In the genomic region with DNA sequence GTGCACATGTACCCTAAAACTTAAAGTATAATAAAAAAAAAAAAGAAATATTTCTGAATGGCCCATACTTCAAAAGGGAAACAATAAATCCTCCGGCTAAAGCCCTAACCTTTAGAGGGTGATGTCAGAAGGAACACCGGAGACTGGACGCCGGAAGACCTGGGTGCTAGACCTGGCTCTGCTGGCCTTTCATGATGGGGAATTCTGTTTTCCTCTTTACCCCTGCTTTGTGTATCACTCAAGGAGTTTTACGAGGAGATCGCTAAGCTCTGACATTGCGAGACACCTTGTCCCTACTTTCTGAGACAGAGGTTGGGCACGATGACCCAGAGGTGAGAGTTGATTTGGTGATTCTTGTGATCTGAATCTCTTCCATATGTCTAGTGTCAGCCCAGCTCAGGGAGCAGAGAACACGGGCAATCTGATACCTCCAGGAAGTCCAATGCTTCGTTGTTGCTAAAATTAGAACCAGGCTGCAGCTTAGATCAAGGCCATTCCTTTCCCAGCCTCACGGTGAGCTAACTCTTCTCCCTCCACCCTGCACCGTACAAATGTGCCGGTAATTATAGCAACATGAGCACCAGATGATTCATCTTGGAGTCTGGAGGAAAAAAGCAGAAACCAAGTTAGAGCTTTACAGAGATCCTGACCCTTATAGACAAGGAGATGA, we compare ENCODE assay signal across 9 cellular contexts. TPM values are rescaled to one million over a fixed set of nuclear protein-coding genes. Genes with fewer than 3 reads are reported as not detected.
DNase-seq lines count a peak whose midpoint lies in the region; ATAC-seq, FAIRE-seq and TF ChIP-seq lines count a peak whose summit lies in the region.
"Had no signal": no experiment of that assay in that cellular context is flagged by ENCODE, and none has a peak within 500 bp of the region (broad histone marks: within the 10 kb centered on the region; RNA-seq: fewer than 3 reads in every experiment).

No MANE protein-coding gene starts in this region.

- BruUV-seq in MCF 10A (replicated peaks; lab: Mats Ljungman, UMichigan): no TSS peak

- H3K27ac ChIP-seq in lung (ENCODE audit: low read depth in 1 of 2, low read length in 1 of 2): peak overlapping the region; percentile 17

- no peaks in the 10 kb centered on the region for H3K9me3 Mint-ChIP-seq in MCF 10A (ENCODE audit: unreplicated experiment)

- CTCF ChIA-PET in MCF 10A (lab: Yijun Ruan, JAX): interaction anchor here (0.9 to 2.1 kb wide), 3 partner anchors 15 to 308 kb away, joined by 3 to 18 read pairs (median 6); no protein-coding TSS in a partner anchor

- TF ChIP-seq POLR2A in GM12892 (IDR thresholded peaks at IDR 0.05; ENCODE audit: low read depth, low read length): no peak

- peak; percentile 78 for DNase-seq in AG08396 (ENCODE audit: low spot score)
- DNase-seq in M059J (ENCODE audit: low read depth): peak; percentile 92
- peak; percentile 84 for DNase-seq in MCF 10A (ENCODE audit: unreplicated experiment)
- no peak for DNase-seq in lung (ENCODE audit: low spot score)
- no peak for DNase-seq in GM13977 (ENCODE audit: low spot score)
- no peak for DNase-seq in GM12892 (ENCODE audit: insufficient read length)
- DNase-seq in NCI-H748 (lab: John Stamatoyannopoulos, UW; ENCODE audit: unreplicated experiment): no peak

- peaks cover 10% of the 10 kb centered on the region for H3K27me3 Mint-ChIP-seq in MCF 10A (ENCODE audit: insufficient read depth, unreplicated experiment)

- TF ChIP-seq CTCF in MCF 10A (IDR thresholded peaks at IDR 0.05; ENCODE audit: unreplicated experiment) (no peak), lung (IDR thresholded peaks at IDR 0.05; ENCODE audit: control extremely low read depth, extremely low read depth) (no peak), GM13977 (IDR thresholded peaks at IDR 0.05; ENCODE audit: extremely low read depth, insufficient read depth, missing control alignments) (no peak)

- FAIRE-seq in GM12892 (lab: Jason Lieb, UNC): no peak
- FAIRE-seq: G401.6 had no signal

- intact Hi-C loops in MCF 10A (cut with micrococcal nuclease): no loop called here

- POLR2A ChIA-PET in MCF 10A (lab: Yijun Ruan, JAX): interaction anchor here (0.7 to 1.0 kb wide), 3 partner anchors 18 to 55 kb away, joined by 3 to 4 read pairs (median 4); no protein-coding TSS in a partner anchor

- H3K27me3 ChIP-seq in lung (ENCODE audit: control insufficient read depth, insufficient read depth): no peaks in the 10 kb centered on the region

- 47 to 53% methylated on average over 13 of the region's 13 CpGs for WGBS in lung, 2 donors

- no peak overlapping the region for H3K4me3 ChIP-seq in lung

- H3K4me1 Mint-ChIP-seq in MCF 10A (ENCODE audit: insufficient read depth, unreplicated experiment): peaks cover 6% of the 10 kb centered on the region

- ATAC-seq in lung (ENCODE audit: insufficient read depth, low FRiP score) (no peak), GM19351 (IDR thresholded peaks at IDR 0.05; ENCODE audit: unreplicated experiment) (no peak)

- no peaks in the 10 kb centered on the region for H3K36me3 Mint-ChIP-seq in MCF 10A (ENCODE audit: insufficient read depth, unreplicated experiment)

- H3K9me3 ChIP-seq in lung (ENCODE audit: control insufficient read depth in 2 of 2, insufficient read depth in 1 of 2, low read length in 1 of 2): no peaks in the 10 kb centered on the region

- H3K4me1 ChIP-seq in lung (ENCODE audit: control insufficient read depth in 2 of 2, insufficient read depth in 2 of 2, low read length in 2 of 2): peaks cover 4 to 15% of the 10 kb centered on the region in 2 donors

- in situ Hi-C loops in GM13977 (cut with MboI; ENCODE audit: low pct_unique_long_range_greater_than_20kb, low sequenced_read_pairs, unreplicated experiment): no loop called here

- no peaks in the 10 kb centered on the region for H3K36me3 ChIP-seq in lung (ENCODE audit: control insufficient read depth in 2 of 2, insufficient read depth in 2 of 2, low read length in 2 of 2)

- no peak overlapping the region for H3K27ac Mint-ChIP-seq in MCF 10A (ENCODE audit: low read depth, unreplicated experiment)

- H3K4me3 Mint-ChIP-seq in MCF 10A (ENCODE audit: unreplicated experiment): no peak overlapping the region

RNA-seq across cellular contexts. Expression of a gene that starts 42.0 kb away (rescaled TPM):
- not detected in 2 replicates for total RNA-seq in M059J (2014; rRNA removed; shearing (Covaris generic))
- total RNA-seq in MCF 10A (2022): not detected in 2 replicates
- 10 to 100 TPM in 1 of 2 donors, 1 to 10 TPM in 1; 5.2 to 11.2 TPM for total RNA-seq in lung
- polyA plus RNA-seq in lung: 1 to 10 TPM; 2.4 to 2.6 TPM
- not detected for polyA plus RNA-seq in GM12892 (2012; ENCODE audit: missing spikeins)

Comparison
In these comparisons a context has a peak if more than half of its experiments do, and no peak if none do; other contexts are left out.
1. DNase-seq: peak in AG08396 (single experiment), M059J (single experiment) and MCF 10A (single experiment); none in lung (single experiment), GM13977 (single experiment), GM12892 (single experiment) and NCI-H748 (single experiment).